In the genomic region with DNA sequence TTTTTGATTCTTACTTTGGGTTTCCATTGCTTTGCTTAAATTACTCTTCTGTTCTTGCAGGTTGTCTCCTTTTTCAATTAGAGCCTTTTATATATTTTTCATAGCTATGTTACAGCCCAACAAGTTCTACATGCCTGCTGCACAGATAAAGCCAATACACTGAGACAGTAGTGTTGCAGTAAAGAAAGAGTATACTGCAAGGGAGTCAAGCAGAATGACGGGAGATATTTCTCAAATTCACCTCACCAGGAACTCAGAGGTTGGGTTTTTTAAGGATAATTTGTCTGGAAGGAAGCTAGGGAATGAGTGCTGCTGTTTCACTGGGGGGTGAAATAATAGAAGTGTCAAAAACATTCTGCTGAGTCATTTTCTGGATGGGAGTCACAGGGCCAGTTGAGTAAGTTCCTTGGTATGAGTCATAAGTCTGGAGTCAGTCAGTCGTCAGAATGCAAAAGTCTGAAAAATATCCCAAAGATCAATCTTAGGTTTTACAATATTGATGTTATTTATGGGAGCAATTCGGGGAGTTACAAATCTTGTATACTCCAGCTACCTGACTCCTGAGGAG, we compare ENCODE assay signal across 12 cellular contexts.
DNase-seq lines count a peak whose midpoint lies in the region; ATAC-seq and TF ChIP-seq lines count a peak whose summit lies in the region.
"Had no signal": no experiment of that assay in that cellular context is flagged by ENCODE, and none has a peak within 500 bp of the region (broad histone marks: within the 10 kb centered on the region; RNA-seq: fewer than 3 reads in every experiment).

No MANE protein-coding gene starts in this region.

- no peaks in the 10 kb centered on the region for H3K36me3 ChIP-seq in endodermal cell (ENCODE audit: control insufficient read depth, insufficient read depth, low read length)
- H3K36me3 ChIP-seq in trophoblast cell (ENCODE audit: control insufficient read depth in 1 of 2, insufficient read depth in 2 of 2, low read length in 2 of 2), result no peaks in the 10 kb centered on the region
- no peaks in the 10 kb centered on the region for H3K36me3 ChIP-seq in esophagus muscularis mucosa
- no peaks in the 10 kb centered on the region for H3K36me3 ChIP-seq in colonic mucosa

- H3K36me3 Mint-ChIP-seq in endodermal cell (ENCODE audit: low read depth), result no peaks in the 10 kb centered on the region

- no peak overlapping the region for H2BK12ac ChIP-seq in trophoblast cell (ENCODE audit: low read length)

- H2AFZ ChIP-seq in trophoblast cell (ENCODE audit: insufficient read depth, low read length, poor library complexity), result no peak overlapping the region

- intact Hi-C loops in esophagus muscularis mucosa (cut with DNase I), result no loop called here
- intact Hi-C loops in colonic mucosa (cut with DNase I), result no loop called here

- ATAC-seq in HG03025 (IDR thresholded peaks at IDR 0.05; ENCODE audit: low FRiP score, unreplicated experiment), result no peak
- ATAC-seq: activated naive CD8-positive, alpha-beta T cell treated with anti-CD3 and anti-CD28 coated beads, Interleukin-2, amount 50 U/mL, for 24 hours; left cardiac atrium had no signal

- H4K8ac ChIP-seq in trophoblast cell (ENCODE audit: low read depth, low read length), result no peak overlapping the region

- H4K91ac ChIP-seq in trophoblast cell (ENCODE audit: low read depth, low read length), result no peak overlapping the region

- no peak overlapping the region for H3K9ac ChIP-seq in endodermal cell (ENCODE audit: extremely low read depth, low read length, poor library complexity, severe bottlenecking)
- H3K9ac ChIP-seq in trophoblast cell (ENCODE audit: low read length), result no peak overlapping the region
- no peak overlapping the region for H3K9ac ChIP-seq in colonic mucosa (ENCODE audit: low read depth in 2 of 2, low read length in 2 of 2)

- no peaks in the 10 kb centered on the region for H3K4me1 Mint-ChIP-seq in endodermal cell
- H3K4me1 Mint-ChIP-seq: activated naive CD8-positive, alpha-beta T cell treated with anti-CD3 and anti-CD28 coated beads, Interleukin-2, amount 50 U/mL, for 24 hours had no signal

- no peak overlapping the region for H2BK5ac ChIP-seq in trophoblast cell (ENCODE audit: low read depth, low read length, poor library complexity)

- TF ChIP-seq CTCF in NB4 (IDR thresholded peaks at IDR 0.05; ENCODE audit: low read depth, low read length) (no peak), endodermal cell (conservative IDR thresholded peaks at IDR 0.05) (no peak), esophagus muscularis mucosa (IDR thresholded peaks at IDR 0.05) (no peak), colonic mucosa (IDR thresholded peaks at IDR 0.05) (no peak)

- no peaks in the 10 kb centered on the region for H3K79me2 ChIP-seq in trophoblast cell (ENCODE audit: control insufficient read depth, insufficient read depth, low read length, poor library complexity)

- DNase-seq in GM03348 (ENCODE audit: low spot score) (peak; percentile 71), NB4 (ENCODE audit: low read depth) (peak; percentile 80), endodermal cell (no peak), trophoblast cell (peak; percentile 11 to 63), esophagus muscularis mucosa (ENCODE audit: extremely low spot score) (no peak), NCI-H1048 (lab: John Stamatoyannopoulos, UW) (no peak), colonic mucosa (no peak)
- DNase-seq: activated naive CD8-positive, alpha-beta T cell treated with anti-CD3 and anti-CD28 coated beads, Interleukin-2, amount 50 U/mL, for 24 hours; left cardiac atrium; NCI-H526 treated with DMSO at 0.1 percent for 48 hours; stimulated activated CD4-positive, alpha-beta T cell treated with anti-CD3 and anti-CD28 coated beads, Interleukin-4, amount 100 ng/mL, for 1 hour had no signal

- H3K27ac ChIP-seq in endodermal cell (ENCODE audit: low read depth, low read length) (no peak overlapping the region), trophoblast cell (ENCODE audit: low read depth, low read length) (peak overlapping the region; percentile 25), esophagus muscularis mucosa (replicated peaks in 1 of 4) (no peak overlapping the region), colonic mucosa (no peak overlapping the region)

- 93% methylated on average over 3 of the region's 3 CpGs; no CpG with 5 or more reads in 1 of the 2 experiments for WGBS in endodermal cell (ENCODE audit: insufficient coverage in 1 of 2, insufficient read length in 1 of 2), 2 experiments
- WGBS in trophoblast cell (ENCODE audit: extremely low coverage, insufficient coverage, insufficient read length), result no CpG with 5 or more reads among the region's 3 CpGs
- 85% methylated on average over 3 of the region's 3 CpGs for WGBS in esophagus muscularis mucosa

- H3K27ac Mint-ChIP-seq in endodermal cell, result no peak overlapping the region
- H3K27ac Mint-ChIP-seq: activated naive CD8-positive, alpha-beta T cell treated with anti-CD3 and anti-CD28 coated beads, Interleukin-2, amount 50 U/mL, for 24 hours had no signal

- H3K23ac ChIP-seq in trophoblast cell (ENCODE audit: low read length), result no peak overlapping the region

- no peak overlapping the region for H3K18ac ChIP-seq in trophoblast cell (ENCODE audit: low read length)

- H3K4me1 ChIP-seq in endodermal cell (ENCODE audit: control insufficient read depth, insufficient read depth, low read length) (no peaks in the 10 kb centered on the region), trophoblast cell (ENCODE audit: control insufficient read depth in 1 of 2, insufficient read depth in 2 of 2, low read length in 2 of 2) (no peaks in the 10 kb centered on the region), esophagus muscularis mucosa (no peaks in the 10 kb centered on the region), colonic mucosa (no peaks in the 10 kb centered on the region)

- no peak overlapping the region for H2BK120ac ChIP-seq in trophoblast cell (ENCODE audit: insufficient read depth, low read length, poor library complexity)

- H3K4me2 ChIP-seq in trophoblast cell (ENCODE audit: low read length), result no peak overlapping the region

- no peak overlapping the region for H3K4me3 Mint-ChIP-seq in endodermal cell
- H3K4me3 Mint-ChIP-seq: activated naive CD8-positive, alpha-beta T cell treated with anti-CD3 and anti-CD28 coated beads, Interleukin-2, amount 50 U/mL, for 24 hours had no signal

- H2AK5ac ChIP-seq in trophoblast cell (ENCODE audit: low read length), result no peak overlapping the region

- H3K9me3 Mint-ChIP-seq in endodermal cell, result peaks cover 39% of the 10 kb centered on the region

- no peaks in the 10 kb centered on the region for H3K27me3 Mint-ChIP-seq in endodermal cell (ENCODE audit: insufficient read depth)
- H3K27me3 Mint-ChIP-seq: activated naive CD8-positive, alpha-beta T cell treated with anti-CD3 and anti-CD28 coated beads, Interleukin-2, amount 50 U/mL, for 24 hours had no signal

- H3K4me3 ChIP-seq in NB4 (ENCODE audit: low read depth, low read length), result no peak overlapping the region
- peak overlapping the region; percentile 24 for H3K4me3 ChIP-seq in endodermal cell (ENCODE audit: low read length)
- H3K4me3 ChIP-seq in trophoblast cell (ENCODE audit: low read depth, low read length), result no peak overlapping the region
- no peak overlapping the region for H3K4me3 ChIP-seq in esophagus muscularis mucosa
- H3K4me3 ChIP-seq in colonic mucosa, result no peak overlapping the region

- TF ChIP-seq POLR2A in NB4 (IDR thresholded peaks at IDR 0.05; ENCODE audit: extremely low read depth, insufficient read length) (no peak), esophagus muscularis mucosa (IDR thresholded peaks at IDR 0.05; ENCODE audit: low read depth) (no peak)

- H3K4ac ChIP-seq in trophoblast cell (ENCODE audit: low read depth, low read length), result no peak overlapping the region

- H3K79me1 ChIP-seq in trophoblast cell (ENCODE audit: low read length), result no peaks in the 10 kb centered on the region

- H3K9me3 ChIP-seq in endodermal cell (ENCODE audit: control insufficient read depth, low read length) (peaks cover 24% of the 10 kb centered on the region), trophoblast cell (ENCODE audit: insufficient read depth, low read depth, low read length) (no peaks in the 10 kb centered on the region), esophagus muscularis mucosa (peaks cover 0 to 16% (median 5%) of the 10 kb centered on the region in 4 donors), colonic mucosa (no peaks in the 10 kb centered on the region)

- H3K27me3 ChIP-seq in endodermal cell (ENCODE audit: control insufficient read depth, insufficient read depth, low read length, poor library complexity, severe bottlenecking), result no peaks in the 10 kb centered on the region
- H3K27me3 ChIP-seq in trophoblast cell (ENCODE audit: insufficient read depth, low read length), result no peaks in the 10 kb centered on the region
- no peaks in the 10 kb centered on the region for H3K27me3 ChIP-seq in esophagus muscularis mucosa
- H3K27me3 ChIP-seq in colonic mucosa, result no peaks in the 10 kb centered on the region

- no peak overlapping the region for H3K14ac ChIP-seq in trophoblast cell (ENCODE audit: low read length)

- TF ChIP-seq EP300 in esophagus muscularis mucosa (IDR thresholded peaks at IDR 0.05), result no peak

- H4K12ac ChIP-seq in trophoblast cell (ENCODE audit: low read depth, low read length), result no peak overlapping the region

Comparison
In these comparisons a context has a peak if more than half of its experiments do, and no peak if none do; other contexts are left out.
1. DNase-seq: peak in GM03348 (single experiment), NB4 (single experiment) and trophoblast cell (2 of 2); none in endodermal cell (single experiment), esophagus muscularis mucosa (single experiment), NCI-H1048 (single experiment) and colonic mucosa (single experiment).